19 cellular contexts compared by ENCODE assay signal in the genomic region with DNA sequence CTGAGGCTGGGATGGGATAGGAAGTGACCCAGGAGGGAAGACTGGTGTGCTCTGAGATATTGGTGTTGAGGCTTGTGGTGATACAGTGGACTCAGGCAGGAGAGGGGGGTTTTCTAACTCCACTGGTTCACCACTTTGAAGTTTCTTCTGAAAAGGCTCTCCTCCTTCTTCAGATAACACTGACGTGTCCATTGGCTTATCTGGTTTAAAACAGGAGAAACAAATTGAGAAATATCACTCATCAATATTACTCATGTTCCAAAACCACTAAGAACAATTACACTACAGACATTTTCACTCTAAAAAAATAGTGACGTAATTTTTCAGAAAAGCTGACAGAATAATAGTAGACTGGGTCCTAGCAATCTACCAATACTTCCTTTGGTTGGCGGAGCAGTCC. TPM values are rescaled to one million over a fixed set of nuclear protein-coding genes. Genes with fewer than 3 reads are reported as not detected.
DNase-seq lines count a peak whose midpoint lies in the region; ATAC-seq and TF ChIP-seq lines count a peak whose summit lies in the region.
"Had no signal": no experiment of that assay in that cellular context is flagged by ENCODE, and none has a peak within 500 bp of the region (broad histone marks: within the 10 kb centered on the region; RNA-seq: fewer than 3 reads in every experiment).

No MANE protein-coding gene starts in this region.

- 48 to 50% methylated on average over 3 of the region's 3 CpGs for WGBS in GM23248 (ENCODE audit: low coverage in 1 of 2, low lambda C conversion rate in 2 of 2, missing lambda C conversion rate in 2 of 2), 2 experiments

- TF ChIP-seq CTCF in fibroblast of mammary gland (conservative IDR thresholded peaks at IDR 0.05; ENCODE audit: control insufficient read depth, insufficient read depth, low read depth, low read length) (no peak), OCI-LY7 (conservative IDR thresholded peaks at IDR 0.05; ENCODE audit: low read length) (no peak)

- CTCF ChIA-PET in OCI-LY7 (lab: Charles Lee; ENCODE audit: unreplicated experiment), result no interaction called here

- H3K4me1 Mint-ChIP-seq in activated T-helper 17 cell treated with anti-CD3 and anti-CD28 coated beads, Interleukin-2, amount 50 U/mL, for 72 hours, result no peaks in the 10 kb centered on the region

- H3F3A ChIP-seq in GM23248 (ENCODE audit: insufficient read depth), result peaks cover 37% of the 10 kb centered on the region

- H3K27me3 ChIP-seq in ACC112 (ENCODE audit: insufficient read depth, low read length) (no peaks in the 10 kb centered on the region), GM23248 (replicated peaks; ENCODE audit: insufficient read depth) (no peaks in the 10 kb centered on the region)
- H3K27me3 ChIP-seq: body of pancreas, pancreas had no signal

- H3K9ac ChIP-seq in GM23248, result no peak overlapping the region

- H3K36me3 ChIP-seq in ACC112 (ENCODE audit: insufficient read depth, low read length) (peaks cover 30% of the 10 kb centered on the region), GM23248 (ENCODE audit: low read depth) (peaks cover 43% of the 10 kb centered on the region), OCI-LY7 (ENCODE audit: insufficient read depth, low read length) (peaks cover 92% of the 10 kb centered on the region)

- ATAC-seq in activated T-helper 17 cell treated with anti-CD3 and anti-CD28 coated beads, Interleukin-2, amount 50 U/mL, for 72 hours (replicated peaks), result peak; percentile 96
- ATAC-seq in GM21447 (IDR thresholded peaks at IDR 0.05; ENCODE audit: unreplicated experiment) (no peak), HG02678 (IDR thresholded peaks at IDR 0.05; ENCODE audit: unreplicated experiment) (no peak)
- ATAC-seq: body of pancreas, left lobe of liver, pancreas had no signal

- H3K27ac Mint-ChIP-seq in activated T-helper 17 cell treated with anti-CD3 and anti-CD28 coated beads, Interleukin-2, amount 50 U/mL, for 72 hours, result peak overlapping the region; percentile 59

- no peaks in the 10 kb centered on the region for H3K9me2 ChIP-seq in GM23248 (ENCODE audit: insufficient read depth)
- no peaks in the 10 kb centered on the region for H3K9me2 ChIP-seq in OCI-LY7 (ENCODE audit: insufficient read depth, low read length)

- H3K9me3 Mint-ChIP-seq in activated T-helper 17 cell treated with anti-CD3 and anti-CD28 coated beads, Interleukin-2, amount 50 U/mL, for 72 hours, result no peaks in the 10 kb centered on the region

- peak overlapping the region; percentile 69 for H3K27ac ChIP-seq in ACC112 (ENCODE audit: low read depth, low read length)
- peak overlapping the region; percentile 22; the same call in 1 of the 2 replicates for H3K27ac ChIP-seq in GM23248
- no peak overlapping the region for H3K27ac ChIP-seq in OCI-LY7 (ENCODE audit: low read depth, low read length, poor library complexity, severe bottlenecking)
- H3K27ac ChIP-seq: body of pancreas, pancreas, SK-N-MC had no signal

- intact Hi-C loops in OCI-LY7 (cut with micrococcal nuclease; ENCODE audit: unreplicated experiment), result no loop called here

- POLR2A ChIA-PET in OCI-LY7 (lab: Charles Lee), result no interaction called here

- H3K4me2 ChIP-seq in GM23248 (ENCODE audit: unreplicated experiment) (no peak overlapping the region), OCI-LY7 (ENCODE audit: low read length) (no peak overlapping the region)

- H2AFZ ChIP-seq in ACC112 (ENCODE audit: low read length, unreplicated experiment), result no peak overlapping the region
- H2AFZ ChIP-seq in GM23248, result no peak overlapping the region
- no peak overlapping the region for H2AFZ ChIP-seq in OCI-LY7 (ENCODE audit: low read length)

- in situ Hi-C loops in GM23248 (cut with MboI), result no loop called here

- H3K79me2 ChIP-seq in ACC112 (ENCODE audit: control insufficient read depth, insufficient read depth, low read length, unreplicated experiment), result no peaks in the 10 kb centered on the region
- no peaks in the 10 kb centered on the region for H3K79me2 ChIP-seq in GM23248 (ENCODE audit: insufficient read depth)
- H3K79me2 ChIP-seq in OCI-LY7 (ENCODE audit: insufficient read depth, low read depth, low read length), result no peaks in the 10 kb centered on the region

- no peaks in the 10 kb centered on the region for H3K27me3 Mint-ChIP-seq in activated T-helper 17 cell treated with anti-CD3 and anti-CD28 coated beads, Interleukin-2, amount 50 U/mL, for 72 hours

- H3K9me3 ChIP-seq in GM23248 (ENCODE audit: low read depth), result no peaks in the 10 kb centered on the region
- H3K9me3 ChIP-seq in OCI-LY7 (ENCODE audit: low read length), result no peaks in the 10 kb centered on the region
- H3K9me3 ChIP-seq: body of pancreas, pancreas had no signal

- no peak overlapping the region for H3K4me3 Mint-ChIP-seq in activated T-helper 17 cell treated with anti-CD3 and anti-CD28 coated beads, Interleukin-2, amount 50 U/mL, for 72 hours

- H4K20me1 ChIP-seq in GM23248 (ENCODE audit: insufficient read depth) (no peaks in the 10 kb centered on the region), OCI-LY7 (ENCODE audit: insufficient read depth, low read length) (no peaks in the 10 kb centered on the region)

- peaks cover 32% of the 10 kb centered on the region for H3K4me1 ChIP-seq in ACC112 (ENCODE audit: control insufficient read depth, insufficient read depth, low read length, unreplicated experiment)
- H3K4me1 ChIP-seq in GM23248 (ENCODE audit: insufficient read depth), result peaks cover 24% of the 10 kb centered on the region
- H3K4me1 ChIP-seq in OCI-LY7 (ENCODE audit: insufficient read depth, low read length, poor library complexity, severe bottlenecking), result no peaks in the 10 kb centered on the region
- H3K4me1 ChIP-seq: body of pancreas, pancreas had no signal

- H3K36me3 Mint-ChIP-seq in activated T-helper 17 cell treated with anti-CD3 and anti-CD28 coated beads, Interleukin-2, amount 50 U/mL, for 72 hours (ENCODE audit: low read depth), result peaks cover 92% of the 10 kb centered on the region

- no peak overlapping the region for H3K4me3 ChIP-seq in ACC112 (ENCODE audit: low read depth, low read length)
- no peak overlapping the region for H3K4me3 ChIP-seq in GM23248
- no peak overlapping the region for H3K4me3 ChIP-seq in fibroblast of mammary gland (ENCODE audit: control insufficient read depth, low read depth, low read length)
- H3K4me3 ChIP-seq in OCI-LY7 (ENCODE audit: low read depth, low read length, poor library complexity, severe bottlenecking), result no peak overlapping the region
- H3K4me3 ChIP-seq: body of pancreas, pancreas, SK-N-MC had no signal

- BruUV-seq in OCI-LY7 (replicated peaks; lab: Mats Ljungman, UMichigan), result no TSS peak

- DNase-seq in GM23248, result peak; percentile 76
- DNase-seq in fibroblast of mammary gland (ENCODE audit: low read depth), result peak; percentile 84
- DNase-seq in OCI-LY7 (ENCODE audit: low spot score), result no peak
- DNase-seq in NCI-H128 (lab: John Stamatoyannopoulos, UW; ENCODE audit: unreplicated experiment), result no peak
- DNase-seq: activated gamma-delta T cell; body of pancreas; GDM1; hypothalamus; MM.1S; NCI-H2107; NCI-H526 treated with DMSO at 0.1 percent for 48 hours; pancreas; stimulated activated CD4-positive, alpha-beta T cell treated with anti-CD3 and anti-CD28 coated beads, Interleukin-2, amount 100 ng/mL, for 48 hours had no signal

RNA-seq across cellular contexts. Expression of a gene that starts 23.1 kb away (rescaled TPM):
- total RNA-seq in GM23248 (2014; rRNA removed; shearing (Covaris generic)), result 46.4 and 56.8 TPM in 2 replicates
- 20.1 and 20.4 TPM in 2 replicates for polyA plus RNA-seq in GM23248 (2016; fragmentation: Nextera tagmentation; extraction: Ambion mirVana)
- 10 to 100 TPM; 29.9 to 30.9 TPM for total RNA-seq in activated T-helper 17 cell treated with anti-CD3 and anti-CD28 coated beads, Interleukin-2, amount 50 U/mL, for 72 hours
- 69.3 and 88.1 TPM in 2 replicates for total RNA-seq in OCI-LY7 (2014; rRNA removed; shearing (Covaris generic))
- 51.8 and 55.1 TPM in 2 replicates for total RNA-seq in OCI-LY7 (2022)

RNA-seq across cellular contexts. Expression of a gene that starts 47.5 kb away (rescaled TPM):
- total RNA-seq in GM23248 (2014; rRNA removed; shearing (Covaris generic)), result 61.9 and 62.2 TPM in 2 replicates
- 30.3 and 31.5 TPM in 2 replicates for polyA plus RNA-seq in GM23248 (2016; fragmentation: Nextera tagmentation; extraction: Ambion mirVana)
- total RNA-seq in activated T-helper 17 cell treated with anti-CD3 and anti-CD28 coated beads, Interleukin-2, amount 50 U/mL, for 72 hours, result 1 to 10 TPM; 1.7 to 3.5 TPM
- total RNA-seq in OCI-LY7 (2014; rRNA removed; shearing (Covaris generic)), result 3.8 and 4.0 TPM in 2 replicates
- 2.7 and 3.3 TPM in 2 replicates for total RNA-seq in OCI-LY7 (2022)

Comparison
In these comparisons a context has a peak if more than half of its experiments do, and no peak if none do; other contexts are left out.
1. DNase-seq: peak in GM23248 (single experiment) and fibroblast of mammary gland (single experiment); none in OCI-LY7 (single experiment) and NCI-H128 (single experiment).
2. RNA of a gene that starts 47.5 kb away (total RNA-seq): 61.9 to 62.2 TPM in GM23248; 2.7 to 4.0 TPM in OCI-LY7 and 1.7 to 3.5 TPM in activated T-helper 17 cell treated with anti-CD3 and anti-CD28 coated beads, Interleukin-2, amount 50 U/mL, for 72 hours; every median in the first group is over 10 times any median in the second.